ENCODE assay signal across 27 cellular contexts in the genomic region with DNA sequence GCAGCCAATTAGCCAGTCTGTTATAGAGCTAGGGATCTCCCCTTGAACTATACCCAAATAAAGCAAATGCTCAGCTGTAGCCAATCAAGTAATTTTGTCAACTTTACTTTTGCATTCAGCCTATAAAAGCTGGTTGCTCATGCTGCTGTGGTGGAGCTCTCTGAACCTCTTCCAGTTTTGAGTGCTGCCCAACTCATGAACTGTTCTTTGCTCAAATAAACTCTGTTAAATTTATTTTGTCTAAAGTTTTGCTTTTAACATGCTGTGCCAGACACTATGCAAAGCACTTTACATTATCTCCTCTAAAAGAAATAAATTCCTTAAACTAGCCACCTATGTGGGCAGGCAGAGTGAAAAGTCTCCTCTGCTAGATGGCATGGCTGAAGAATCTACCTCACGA.
DNase-seq lines count a peak whose midpoint lies in the region; TF ChIP-seq lines count a peak whose summit lies in the region.
"Had no signal": no experiment of that assay in that cellular context is flagged by ENCODE, and none has a peak within 500 bp of the region (broad histone marks: within the 10 kb centered on the region; RNA-seq: fewer than 3 reads in every experiment).

No MANE protein-coding gene starts in this region.

- no peak overlapping the region for H3K27ac ChIP-seq in HEK293 (ENCODE audit: extremely low read depth, low read depth, low read length)
- H3K27ac ChIP-seq: 22Rv1; A549; BLaER1; BLaER1 treated with 17β-estradiol and CSF1 and Interleukin-3, amounts not matched to agents 10 nM and 100 nM; C4-2B had no signal

- H3K36me3 ChIP-seq in HEK293 (ENCODE audit: control insufficient read depth in 2 of 2, insufficient read depth in 1 of 2, low read length in 2 of 2), result no peaks in the 10 kb centered on the region
- H3K36me3 ChIP-seq: BE2C; BLaER1; BLaER1 treated with 17β-estradiol and CSF1 and Interleukin-3, amounts not matched to agents 10 nM and 100 nM had no signal

- no peak overlapping the region for H3K4me3 ChIP-seq in HEK293 (ENCODE audit: low read depth, low read length)
- H3K4me3 ChIP-seq: A549; BLaER1; BLaER1 treated with 17β-estradiol and CSF1 and Interleukin-3, amounts not matched to agents 10 nM and 100 nM had no signal

- no peaks in the 10 kb centered on the region for H3K9me3 ChIP-seq in HEK293 (ENCODE audit: control insufficient read depth, insufficient read depth, low read depth, low read length)
- H3K9me3 ChIP-seq: A549, BE2C had no signal

- TF ChIP-seq CTCF in HEK293 (tag by site-specific recombination; IDR thresholded peaks at IDR 0.05), result no peak

- DNase-seq in T-helper 1 cell, result no peak
- DNase-seq: 8988T; ACHN; AML-193; BE2C; C1 segment of cervical spinal cord; Caco-2; Calu3; CD4-positive, alpha-beta memory T cell; CD4-positive, alpha-beta T cell; CD4-positive, CD25-positive, alpha-beta regulatory T cell; CD8-positive, alpha-beta memory T cell; CD8-positive, alpha-beta T cell; COR-L47; DMS 273 treated with DMSO at 0.1 percent for 48 hours; DMS153; DMS53; DMS79; DMS79 treated with DMSO at 0.1 percent for 48 hours; DND-41; EL had no signal

- CTCF ChIA-PET in HEK293 (lab: Yijun Ruan, JAX), result interaction anchor here (0.7 to 1.1 kb wide), 2 partner anchors 12 to 274 kb away, joined by 3 read pairs; no protein-coding TSS in a partner anchor

- H3K4me1 ChIP-seq in HEK293 (ENCODE audit: control insufficient read depth, insufficient read depth, low read length), result no peaks in the 10 kb centered on the region
- H3K4me1 ChIP-seq: A549; BE2C; BLaER1; BLaER1 treated with 17β-estradiol and CSF1 and Interleukin-3, amounts not matched to agents 10 nM and 100 nM; Caco-2 had no signal

- POLR2A ChIA-PET in HEK293 (lab: Yijun Ruan, JAX), result no interaction called here

TF ChIP-seq in HEK293, 187 proteins besides CTCF, POLR2A, EP300 and RAD21:
- no peak for TF ChIP-seq ZBTB17 (tag by site-specific recombination; IDR thresholded peaks at IDR 0.05)
- peak; percentile 98 for TF ChIP-seq ZNF549 (tag by site-specific recombination; IDR thresholded peaks at IDR 0.05)
TF ChIP-seq in HEK293: peak in this region for 1.
